22 cellular contexts compared by ENCODE assay signal in genomic region chr7:159015894-159016410, GRCh38.
DNase-seq lines count a peak whose midpoint lies in the region; ATAC-seq, FAIRE-seq and TF ChIP-seq lines count a peak whose summit lies in the region.
"Had no signal": no experiment of that assay in that cellular context is flagged by ENCODE, and none has a peak within 500 bp of the region (broad histone marks: within the 10 kb centered on the region; RNA-seq: fewer than 3 reads in every experiment).

No MANE protein-coding gene starts in this region.

- H3K36me3 ChIP-seq in Caco-2 (ENCODE audit: control insufficient read depth, insufficient read depth, low read length): no peaks in the 10 kb centered on the region
- H3K36me3 ChIP-seq in K562 (ENCODE audit: control insufficient read depth, insufficient read depth, low read length): peaks cover 14% of the 10 kb centered on the region
- no peaks in the 10 kb centered on the region for H3K36me3 ChIP-seq in muscle layer of colon (ENCODE audit: insufficient read depth, low read length)

- intact Hi-C loops in Caco-2 (cut with micrococcal nuclease; ENCODE audit: unreplicated experiment): no loop called here
- intact Hi-C loops in K562 (cut with micrococcal nuclease): no loop called here

- H3K4me3 ChIP-seq in Caco-2 (ENCODE audit: low read depth, low read length) (no peak overlapping the region), K562 (no peak overlapping the region), muscle layer of colon (ENCODE audit: low read depth in 1 of 2, low read length in 2 of 2) (no peak overlapping the region)
- H3K4me3 ChIP-seq: GM23248 had no signal

- H3K4me3 Mint-ChIP-seq in Caco-2 (ENCODE audit: unreplicated experiment): no peak overlapping the region
- H3K4me3 Mint-ChIP-seq in stimulated activated naive B cell treated with anti-CD40 and anti-IgM and Interleukin-4, amounts not matched to agents 10 μg/mL and 1 μg/mL and 100 μg/mL, for 72 hours: no peak overlapping the region
- H3K4me3 Mint-ChIP-seq: activated CD4-positive, alpha-beta T cell treated with anti-CD3 and anti-CD28 coated beads for 36 hours; activated CD8-positive, alpha-beta memory T cell treated with anti-CD3 and anti-CD28 coated beads, Interleukin-2, amount 10 ng/mL, durations not matched to agents 7 days and 5 days; activated T-helper 17 cell treated with anti-CD3 and anti-CD28 coated beads, Interleukin-2, amount 50 U/mL, for 72 hours; brain; CD8-positive, alpha-beta memory T cell had no signal

- H3K9me3 ChIP-seq in Caco-2 (0 out of 2 replicates have a peak, but pooled peaks cover 3% of the 10 kb centered on the region), K562 (replicated peaks; ENCODE audit: control insufficient read depth, insufficient read depth, low read depth, low read length) (no peaks in the 10 kb centered on the region), muscle layer of colon (ENCODE audit: low read length) (no peaks in the 10 kb centered on the region)

- FAIRE-seq in K562 (lab: Jason Lieb, UNC): no peak

- H3K9ac ChIP-seq in K562 (ENCODE audit: insufficient read depth in 1 of 2, low read depth in 2 of 2, low read length in 2 of 2) (peak overlapping the region in 1 of 2 experiments; percentile 69; a peak in 2 of 4 replicates), muscle layer of colon (ENCODE audit: low read length) (no peak overlapping the region)
- H3K9ac ChIP-seq: GM23248 had no signal

- CTCF ChIA-PET in Caco-2 (lab: Charles Lee) (no interaction called here), K562 (lab: Yijun Ruan, JAX; ENCODE audit: low intra/inter-chr PET ratio) (no interaction called here)

- BruUV-seq in Caco-2 (replicated peaks; lab: Mats Ljungman, UMichigan): no TSS peak
- BruUV-seq in K562 (replicated peaks; lab: Mats Ljungman, UMichigan): no TSS peak

- H3K4me1 ChIP-seq in Caco-2: peaks cover 15% of the 10 kb centered on the region
- H3K4me1 ChIP-seq in K562 (replicated peaks in 1 of 2; ENCODE audit: control insufficient read depth in 2 of 2, insufficient read depth in 2 of 2, low read length in 2 of 2): peaks cover 26 to 33% of the 10 kb centered on the region in 2 experiments
- H3K4me1 ChIP-seq in muscle layer of colon (ENCODE audit: insufficient read depth, low read length): peaks cover 47% of the 10 kb centered on the region

- peaks cover 24% of the 10 kb centered on the region for H3K9me3 Mint-ChIP-seq in Caco-2 (ENCODE audit: unreplicated experiment)
- H3K9me3 Mint-ChIP-seq in stimulated activated naive B cell treated with anti-CD40 and anti-IgM and Interleukin-4, amounts not matched to agents 10 μg/mL and 1 μg/mL and 100 μg/mL, for 72 hours: peaks cover 4 to 7% of the 10 kb centered on the region in 2 donors
- H3K9me3 Mint-ChIP-seq: activated T-helper 17 cell treated with anti-CD3 and anti-CD28 coated beads, Interleukin-2, amount 50 U/mL, for 72 hours had no signal

- ATAC-seq in K562: peak; percentile 66
- peak; percentile 10 to 27 for ATAC-seq in stimulated activated naive B cell treated with anti-CD40 and anti-IgM and Interleukin-4, amounts not matched to agents 10 μg/mL and 1 μg/mL and 100 μg/mL, for 72 hours (replicated peaks)
- no peak for ATAC-seq in GM21447 (IDR thresholded peaks at IDR 0.05; ENCODE audit: unreplicated experiment)
- ATAC-seq in HG02884 (IDR thresholded peaks at IDR 0.05; ENCODE audit: unreplicated experiment): no peak
- ATAC-seq: activated CD4-positive, alpha-beta T cell treated with anti-CD3 and anti-CD28 coated beads for 36 hours; activated CD8-positive, alpha-beta memory T cell treated with anti-CD3 and anti-CD28 coated beads, Interleukin-2, amount 10 ng/mL, durations not matched to agents 7 days and 5 days; activated T-helper 17 cell treated with anti-CD3 and anti-CD28 coated beads, Interleukin-2, amount 50 U/mL, for 72 hours had no signal

- no peak for TF ChIP-seq CTCF in Caco-2 (IDR thresholded peaks at IDR 0.05; ENCODE audit: insufficient read depth in 1 of 2, low read depth in 1 of 2, low read length in 1 of 2, severe bottlenecking in 1 of 2, unreplicated experiment in 1 of 2)
- TF ChIP-seq CTCF in K562 (IDR thresholded peaks at IDR 0.05 in 2 of 3, conservative IDR thresholded peaks at IDR 0.05 in 1 of 3; ENCODE audit: insufficient read depth in 2 of 3, low read depth in 1 of 3, low read length in 3 of 3): no peak

- TF ChIP-seq RAD21 in K562 (CRISPR knock-in tag; conservative IDR thresholded peaks at IDR 0.05 in 1 of 2, IDR thresholded peaks at IDR 0.05 in 1 of 2): no peak

- peaks cover 15% of the 10 kb centered on the region for H3K4me1 Mint-ChIP-seq in Caco-2 (ENCODE audit: low read depth, unreplicated experiment)
- H3K4me1 Mint-ChIP-seq in stimulated activated naive B cell treated with anti-CD40 and anti-IgM and Interleukin-4, amounts not matched to agents 10 μg/mL and 1 μg/mL and 100 μg/mL, for 72 hours: peaks cover 5 to 6% of the 10 kb centered on the region in 2 donors
- H3K4me1 Mint-ChIP-seq: activated T-helper 17 cell treated with anti-CD3 and anti-CD28 coated beads, Interleukin-2, amount 50 U/mL, for 72 hours had no signal

- no peaks in the 10 kb centered on the region for H3K27me3 ChIP-seq in Caco-2 (replicated peaks; ENCODE audit: control insufficient read depth, insufficient read depth, low read length)
- peaks cover 0 to 16% of the 10 kb centered on the region in 2 experiments; a peak in 3 of 5 replicates for H3K27me3 ChIP-seq in K562 (ENCODE audit: control insufficient read depth in 2 of 2, insufficient read depth in 2 of 2, low read length in 2 of 2)
- H3K27me3 ChIP-seq in muscle layer of colon (ENCODE audit: control insufficient read depth in 1 of 2, insufficient read depth in 2 of 2, low read length in 2 of 2): no peaks in the 10 kb centered on the region

- no peaks in the 10 kb centered on the region for H3K36me3 Mint-ChIP-seq in Caco-2 (ENCODE audit: insufficient read depth, unreplicated experiment)
- peaks cover 0 to 2% of the 10 kb centered on the region in 2 donors for H3K36me3 Mint-ChIP-seq in stimulated activated naive B cell treated with anti-CD40 and anti-IgM and Interleukin-4, amounts not matched to agents 10 μg/mL and 1 μg/mL and 100 μg/mL, for 72 hours
- H3K36me3 Mint-ChIP-seq: activated CD8-positive, alpha-beta memory T cell treated with anti-CD3 and anti-CD28 coated beads, Interleukin-2, amount 10 ng/mL, durations not matched to agents 7 days and 5 days; brain had no signal

- no peak overlapping the region for H3K4me2 ChIP-seq in K562 (ENCODE audit: insufficient read depth, low read length)

- 33% methylated on average over 10 of the region's 10 CpGs for WGBS in K562 (ENCODE audit: insufficient coverage, low coverage, missing lambda C conversion rate)

- in situ Hi-C loops in K562 (cut with MboI): no loop called here

- TF ChIP-seq POLR2A in K562 (conservative IDR thresholded peaks at IDR 0.05): no peak

- DNase-seq in Caco-2 (peak in 1 of 2 experiments; percentile 55), K562 (ENCODE audit: extremely low read depth in 1 of 4, low spot score in 3 of 4) (no peak), COLO668 (lab: John Stamatoyannopoulos, UW; ENCODE audit: unreplicated experiment) (no peak), NCI-H82 (lab: John Stamatoyannopoulos, UW) (no peak)
- no peak for DNase-seq in stimulated activated naive B cell treated with anti-CD40 and anti-IgM and Interleukin-4, amounts not matched to agents 10 μg/mL and 1 μg/mL and 100 μg/mL, for 72 hours
- DNase-seq: activated CD4-positive, alpha-beta T cell treated with anti-CD3 and anti-CD28 coated beads for 36 hours; activated CD8-positive, alpha-beta memory T cell treated with anti-CD3 and anti-CD28 coated beads, Interleukin-2, amount 10 ng/mL, durations not matched to agents 7 days and 5 days; cortex of kidney; KG1; kidney glomerular epithelial cell; midbrain; NCI-H1092 treated with DMSO at 0.1 percent for 48 hours; NCI-H2081; NCI-H446 treated with DMSO at 0.1 percent for 48 hours; stimulated activated naive CD4-positive, alpha-beta T cell had no signal

- H3K79me2 ChIP-seq in K562 (ENCODE audit: control insufficient read depth, insufficient read depth, low read length): peaks cover 22% of the 10 kb centered on the region

- H3K27ac ChIP-seq in K562 (ENCODE audit: extremely low read depth, low read depth, low read length) (peak overlapping the region; percentile 36; the same call in 2 of the 3 replicates), muscle layer of colon (ENCODE audit: low read depth, low read length) (peak overlapping the region; percentile 60)
- H3K27ac ChIP-seq: GM23248 had no signal

- peak overlapping the region; percentile 15 for H3K27ac Mint-ChIP-seq in Caco-2 (ENCODE audit: unreplicated experiment)
- H3K27ac Mint-ChIP-seq in stimulated activated naive B cell treated with anti-CD40 and anti-IgM and Interleukin-4, amounts not matched to agents 10 μg/mL and 1 μg/mL and 100 μg/mL, for 72 hours: no peak overlapping the region
- H3K27ac Mint-ChIP-seq: activated CD4-positive, alpha-beta T cell treated with anti-CD3 and anti-CD28 coated beads for 36 hours; activated CD8-positive, alpha-beta memory T cell treated with anti-CD3 and anti-CD28 coated beads, Interleukin-2, amount 10 ng/mL, durations not matched to agents 7 days and 5 days; activated T-helper 17 cell treated with anti-CD3 and anti-CD28 coated beads, Interleukin-2, amount 50 U/mL, for 72 hours had no signal

- POLR2A ChIA-PET in Caco-2 (lab: Charles Lee) (no interaction called here), K562 (lab: Yijun Ruan, JAX) (interaction anchor here (0.6 to 1.0 kb wide), 4 partner anchors 8 to 34 kb away, joined by 3 read pairs; no protein-coding TSS in a partner anchor)

- H3K27me3 Mint-ChIP-seq in Caco-2 (ENCODE audit: insufficient read depth, unreplicated experiment): no peaks in the 10 kb centered on the region
- peaks cover 6 to 11% of the 10 kb centered on the region in 2 donors for H3K27me3 Mint-ChIP-seq in stimulated activated naive B cell treated with anti-CD40 and anti-IgM and Interleukin-4, amounts not matched to agents 10 μg/mL and 1 μg/mL and 100 μg/mL, for 72 hours

- H3K9me1 ChIP-seq in K562 (ENCODE audit: control insufficient read depth, insufficient read depth, low read length): no peaks in the 10 kb centered on the region

- no peak for TF ChIP-seq EP300 in K562 (IDR thresholded peaks at IDR 0.05; ENCODE audit: low read length)

- H4K20me1 ChIP-seq in K562 (replicated peaks; ENCODE audit: control insufficient read depth, insufficient read depth, low read length): no peaks in the 10 kb centered on the region

- H2AFZ ChIP-seq in K562 (ENCODE audit: low read depth, low read length): peak overlapping the region; percentile 23; the same call in 1 of the 2 replicates
- H2AFZ ChIP-seq: GM23248 had no signal

TF ChIP-seq in K562, 482 proteins besides CTCF, POLR2A, EP300 and RAD21 (continues in another document):
- no peak for TF ChIP-seq ZNF655 (CRISPR knock-in tag; IDR thresholded peaks at IDR 0.05)

Comparison
In these comparisons a context has a peak if more than half of its experiments do, and no peak if none do; other contexts are left out.
1. ATAC-seq: peak in K562 (single experiment) and stimulated activated naive B cell treated with anti-CD40 and anti-IgM and Interleukin-4, amounts not matched to agents 10 μg/mL and 1 μg/mL and 100 μg/mL, for 72 hours (2 of 2); none in GM21447 (single experiment) and HG02884 (single experiment).